ENCODE assay signal across 8 cellular contexts in genomic region chr11:64319421-64319761, GRCh38. TPM values are rescaled to one million over a fixed set of nuclear protein-coding genes. Genes with fewer than 3 reads are reported as not detected.
DNase-seq lines count a peak whose midpoint lies in the region; ATAC-seq, FAIRE-seq and TF ChIP-seq lines count a peak whose summit lies in the region.

No MANE protein-coding gene starts in this region.

- no peak for TF ChIP-seq CTCF in OCI-LY7 (conservative IDR thresholded peaks at IDR 0.05; ENCODE audit: low read length)
- TF ChIP-seq CTCF in pancreas (IDR thresholded peaks at IDR 0.05) = no peak
- TF ChIP-seq CTCF in lower leg skin (IDR thresholded peaks at IDR 0.05) = no peak

- H3K27ac ChIP-seq in OCI-LY7 (ENCODE audit: low read depth, low read length, poor library complexity, severe bottlenecking) = peak overlapping the region; percentile 46
- peak overlapping the region; percentile 98 to 99 (median 99) for H3K27ac ChIP-seq in pancreas

- POLR2A ChIA-PET in OCI-LY7 (lab: Charles Lee) = no interaction called here

- ATAC-seq in pancreas = no peak

- H3K9me2 ChIP-seq in OCI-LY7 (ENCODE audit: insufficient read depth, low read length) = no peaks in the 10 kb centered on the region

- FAIRE-seq in pancreas (lab: Jason Lieb, UNC) = no peak

- DNase-seq in OCI-LY7 (ENCODE audit: low spot score) (no peak), pancreas (peak in 1 of 6 donors; percentile 33), DMS79 (lab: John Stamatoyannopoulos, UW) (no peak), lower leg skin (ENCODE audit: low spot score in 2 of 2) (no peak), HCEC 1CT (no peak)
- DNase-seq in stimulated activated CD4-positive, alpha-beta T cell treated with anti-CD3 and anti-CD28 coated beads, Interleukin-4, amount 100 ng/mL, for 4 hours = no peak

- H3K9ac ChIP-seq in ES-I3 (ENCODE audit: low read depth, low read length) (peak overlapping the region; percentile 46; the same call in 1 of the 2 replicates), endocrine pancreas (ENCODE audit: control insufficient read depth, insufficient read depth, low read length) (no peak overlapping the region)

- peak overlapping the region; percentile 79 for H3K4me2 ChIP-seq in OCI-LY7 (ENCODE audit: low read length)

- BruUV-seq in OCI-LY7 (replicated peaks; lab: Mats Ljungman, UMichigan) = no TSS peak

- no peaks in the 10 kb centered on the region for H3K27me3 ChIP-seq in endocrine pancreas (ENCODE audit: control insufficient read depth, insufficient read depth, low read length)
- no peaks in the 10 kb centered on the region for H3K27me3 ChIP-seq in pancreas

- no peak overlapping the region for H2AFZ ChIP-seq in OCI-LY7 (ENCODE audit: low read length)

- H3K4me1 ChIP-seq in ES-I3 (ENCODE audit: insufficient read depth, low read length) (peaks cover 13% of the 10 kb centered on the region; the same call in 1 of the 2 replicates), OCI-LY7 (ENCODE audit: insufficient read depth, low read length, poor library complexity, severe bottlenecking) (peaks cover 29% of the 10 kb centered on the region), endocrine pancreas (ENCODE audit: control insufficient read depth, insufficient read depth, low read length) (no peaks in the 10 kb centered on the region), pancreas (peaks cover 7 to 10% (median 7%) of the 10 kb centered on the region in 3 donors)

- peaks cover 4% of the 10 kb centered on the region; the same call in 1 of the 2 replicates for H3K36me3 ChIP-seq in ES-I3 (ENCODE audit: insufficient read depth, low read length)
- peaks cover 66% of the 10 kb centered on the region for H3K36me3 ChIP-seq in OCI-LY7 (ENCODE audit: insufficient read depth, low read length)
- H3K36me3 ChIP-seq in endocrine pancreas (ENCODE audit: control insufficient read depth, insufficient read depth, low read length) = no peaks in the 10 kb centered on the region
- H3K36me3 ChIP-seq in pancreas = peaks cover 0 to 16% (median 9%) of the 10 kb centered on the region in 3 donors

- CTCF ChIA-PET in OCI-LY7 (lab: Charles Lee; ENCODE audit: unreplicated experiment) = interaction anchor here (2.1 kb wide), 1 partner anchor 36 kb away, joined by 33 read pairs; no protein-coding TSS in a partner anchor

- intact Hi-C loops in OCI-LY7 (cut with micrococcal nuclease; ENCODE audit: unreplicated experiment) (loop anchor here (2.0 kb wide), 1 partner anchor 21 kb away; the partner anchor contains the start of gene CCDC88B), pancreas (cut with DNase I) (no loop called here), lower leg skin (cut with DNase I; ENCODE audit: low total_unique reads) (no loop called here)

- TF ChIP-seq POLR2A in lower leg skin (IDR thresholded peaks at IDR 0.05) = no peak

- H3K9me3 ChIP-seq in ES-I3 (ENCODE audit: control insufficient read depth, insufficient read depth, low read length) = no peaks in the 10 kb centered on the region
- H3K9me3 ChIP-seq in OCI-LY7 (ENCODE audit: low read length) = no peaks in the 10 kb centered on the region
- H3K9me3 ChIP-seq in endocrine pancreas (ENCODE audit: control insufficient read depth, low read length) = no peaks in the 10 kb centered on the region
- no peaks in the 10 kb centered on the region for H3K9me3 ChIP-seq in pancreas

- H3K4me3 ChIP-seq in OCI-LY7 (ENCODE audit: low read depth, low read length, poor library complexity, severe bottlenecking) (peak overlapping the region; percentile 83), endocrine pancreas (ENCODE audit: control insufficient read depth, insufficient read depth, low read length) (peak overlapping the region; percentile 33), pancreas (peak overlapping the region in 2 of 4 donors; percentile 71 to 84), lower leg skin (ENCODE audit: low read depth, poor library complexity, severe bottlenecking) (no peak overlapping the region)

- H4K20me1 ChIP-seq in OCI-LY7 (ENCODE audit: insufficient read depth, low read length) = no peaks in the 10 kb centered on the region

- peaks cover 17% of the 10 kb centered on the region; the same call in 1 of the 2 replicates for H3K79me2 ChIP-seq in OCI-LY7 (ENCODE audit: insufficient read depth, low read depth, low read length)

- WGBS in pancreas, 2 donors = 57 to 62% methylated on average over 4 of the region's 4 CpGs
- WGBS in lower leg skin, 2 donors = 47 to 58% methylated on average over 4 of the region's 4 CpGs

RNA-seq across cellular contexts. Expression of gene PRDX5, which starts 1.5 kb away (rescaled TPM):
- 177 and 200 TPM in 2 replicates for total RNA-seq in OCI-LY7 (2014; rRNA removed; shearing (Covaris generic))
- total RNA-seq in OCI-LY7 (2022) (168 and 217 TPM in 2 replicates), pancreas (100 to 1,000 TPM in 1 of 6 donors, 10 to 100 TPM in 5; 59.0 to 102 (median 80.6) TPM), lower leg skin (100 to 1,000 TPM; 170 to 284 (median 215) TPM)
- polyA plus RNA-seq in pancreas = 100 to 1,000 TPM; 204 to 245 TPM

RNA-seq across cellular contexts. Expression of gene TRMT112, which starts 2.0 kb away (rescaled TPM):
- total RNA-seq in OCI-LY7 (2014; rRNA removed; shearing (Covaris generic)) = 322 and 414 TPM in 2 replicates
- total RNA-seq in OCI-LY7 (2022) (198 and 205 TPM in 2 replicates), pancreas (10 to 100 TPM; 53.3 to 85.0 (median 65.6) TPM), lower leg skin (100 to 1,000 TPM; 199 to 356 (median 255) TPM)
- polyA plus RNA-seq in pancreas = 100 to 1,000 TPM; 150 to 157 TPM

RNA-seq across cellular contexts. Expression of gene ESRRA, which starts 14.1 kb away (rescaled TPM):
- total RNA-seq in OCI-LY7 (2014; rRNA removed; shearing (Covaris generic)) = 28.6 and 42.3 TPM in 2 replicates
- 44.9 and 57.8 TPM in 2 replicates for total RNA-seq in OCI-LY7 (2022)
- total RNA-seq in pancreas = 10 to 100 TPM; 28.0 to 50.7 (median 37.9) TPM
- polyA plus RNA-seq in pancreas = 10 to 100 TPM; 61.0 to 62.3 TPM
- total RNA-seq in lower leg skin = 100 to 1,000 TPM in 2 of 4 donors, 10 to 100 TPM in 2; 49.2 to 108 (median 79.3) TPM

RNA-seq across cellular contexts. Expression of gene CATSPERZ, which starts 19.2 kb away (rescaled TPM):
- 0.38 and 3.2 TPM in 2 replicates for total RNA-seq in OCI-LY7 (2014; rRNA removed; shearing (Covaris generic))
- 1.4 TPM in 1 of 2 replicates, not detected in the other for total RNA-seq in OCI-LY7 (2022)
- total RNA-seq in pancreas = under 1 TPM in 1 of 6 donors, not detected in 5; 0.51 TPM
- polyA plus RNA-seq in pancreas = 1 to 10 TPM in 1 of 2 donors, under 1 TPM in 1; 0.27 to 1.5 TPM
- not detected for total RNA-seq in lower leg skin

RNA-seq across cellular contexts. Expression of gene CCDC88B, which starts 20.6 kb away (rescaled TPM):
- total RNA-seq in OCI-LY7 (2014; rRNA removed; shearing (Covaris generic)) = 40.7 and 44.1 TPM in 2 replicates
- total RNA-seq in OCI-LY7 (2022) (61.5 and 67.2 TPM in 2 replicates), pancreas (10 to 100 TPM in 1 of 6 donors, 1 to 10 TPM in 5; 3.0 to 11.2 (median 4.7) TPM), lower leg skin (1 to 10 TPM; 2.6 to 9.5 (median 4.8) TPM)
- polyA plus RNA-seq in pancreas = 10 to 100 TPM; 31.0 to 50.0 TPM
